ENCODE assay signal across 24 cellular contexts in the genomic region with DNA sequence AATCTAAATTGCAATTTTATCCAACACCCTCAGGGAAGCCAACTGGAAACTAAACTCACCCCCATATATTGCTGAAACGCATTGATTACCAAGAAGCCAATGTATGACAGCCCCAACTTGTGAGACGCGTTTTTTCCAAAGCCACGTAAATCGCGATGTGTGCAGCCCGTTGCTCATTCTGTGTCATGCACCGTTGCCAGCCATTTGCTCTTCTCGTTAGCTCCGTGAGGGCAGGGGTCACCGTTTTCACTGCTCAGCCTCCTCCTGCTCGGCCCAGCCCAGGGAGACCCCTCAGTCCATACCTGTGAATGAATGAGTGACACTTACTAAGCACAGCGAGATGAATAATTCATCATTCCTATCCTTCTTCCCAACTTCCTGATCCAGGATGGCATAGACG.
DNase-seq lines count a peak whose midpoint lies in the region; FAIRE-seq and TF ChIP-seq lines count a peak whose summit lies in the region.
"Had no signal": no experiment of that assay in that cellular context is flagged by ENCODE, and none has a peak within 500 bp of the region (broad histone marks: within the 10 kb centered on the region; RNA-seq: fewer than 3 reads in every experiment).

No MANE protein-coding gene starts in this region.

- H3K9me3 Mint-ChIP-seq in glutamatergic neuron (ENCODE audit: unreplicated experiment), result peaks cover 14% of the 10 kb centered on the region

- peaks cover 29% of the 10 kb centered on the region for H3K4me1 Mint-ChIP-seq in glutamatergic neuron (ENCODE audit: low read depth, unreplicated experiment)
- H3K4me1 Mint-ChIP-seq: B cell had no signal

- peaks cover 0 to 33% of the 10 kb centered on the region in 2 donors for H3K4me1 ChIP-seq in neuronal stem cell (ENCODE audit: control insufficient read depth in 2 of 2, insufficient read depth in 1 of 2, low read depth in 1 of 2, low read length in 2 of 2)

- no peak overlapping the region for H3K4me3 Mint-ChIP-seq in glutamatergic neuron (ENCODE audit: unreplicated experiment)
- H3K4me3 Mint-ChIP-seq: B cell; CD8-positive, alpha-beta T cell had no signal

- no peak overlapping the region for H2BK120ac ChIP-seq in neuronal stem cell (ENCODE audit: low read depth, low read length)

- no peaks in the 10 kb centered on the region for H3K36me3 ChIP-seq in neuronal stem cell (replicated peaks in 1 of 2; ENCODE audit: control insufficient read depth in 2 of 2, insufficient read depth in 2 of 2, low read length in 2 of 2)

- no peaks in the 10 kb centered on the region for H3K27me3 ChIP-seq in neuronal stem cell (ENCODE audit: control insufficient read depth in 3 of 3, insufficient read depth in 3 of 3, low read depth in 1 of 3, low read length in 3 of 3)

- DNase-seq in HTR-8/SVneo (ENCODE audit: insufficient read length, low spot score) (no peak), glutamatergic neuron (no peak), neuronal stem cell (ENCODE audit: low spot score) (no peak), urothelium cell line (ENCODE audit: low spot score) (no peak), foreskin fibroblast (no peak), SIG-M5 treated with dmso at 0.1 percent for 504 hours (lab: John Stamatoyannopoulos, UW; ENCODE audit: unreplicated experiment) (no peak), kidney tubule cell (ENCODE audit: low spot score) (no peak)
- DNase-seq: CD8-positive, alpha-beta T cell; DMS79 treated with DMSO at 0.1 percent for 48 hours; GF-D8; KBM-7; MV-4-11; NCI-H1105 treated with DMSO at 0.1 percent for 48 hours; NCI-H146; NCI-H2029; NCI-H446 treated with DMSO at 0.1 percent for 48 hours; NCI-H526; NCI-H82; NK-92 treated with Interleukin-12 subunit alpha and Interleukin-12 subunit beta, amount 100 ng/mL, for 24 hours; RPMI8226; SHP77 had no signal

- no peak overlapping the region for H2AK5ac ChIP-seq in neuronal stem cell (ENCODE audit: low read depth, low read length)

- FAIRE-seq in HTR-8/SVneo (lab: Jason Lieb, UNC), result peak; percentile 48
- peak; percentile 87 for FAIRE-seq in urothelium cell line (lab: Jason Lieb, UNC)
- FAIRE-seq: GM12891 had no signal

- H3K4me3 ChIP-seq in neuronal stem cell (ENCODE audit: low read length in 2 of 2) (no peak overlapping the region), foreskin fibroblast (ENCODE audit: low read depth in 1 of 2, low read length in 2 of 2) (no peak overlapping the region)

- H3K9ac ChIP-seq in neuronal stem cell (ENCODE audit: low read depth, low read length, poor library complexity), result no peak overlapping the region

- no CpG with 5 or more reads among the region's 14 CpGs for WGBS in neuronal stem cell (ENCODE audit: extremely low coverage in 2 of 2, insufficient read length in 2 of 2, insufficient replicate concordance in 1 of 2), 2 donors

- no peak overlapping the region for H3K14ac ChIP-seq in neuronal stem cell (ENCODE audit: low read length)

- peaks cover 12% of the 10 kb centered on the region for H3K36me3 Mint-ChIP-seq in glutamatergic neuron (ENCODE audit: unreplicated experiment)
- H3K36me3 Mint-ChIP-seq: CD8-positive, alpha-beta T cell had no signal

- no peak overlapping the region for H3K27ac ChIP-seq in neuronal stem cell (replicated peaks; ENCODE audit: low read length)
- H3K27ac ChIP-seq: C4-2B had no signal

- no peak for TF ChIP-seq CTCF in glutamatergic neuron (IDR thresholded peaks at IDR 0.05; ENCODE audit: partially characterized antibody, unreplicated experiment)
- no peak for TF ChIP-seq CTCF in foreskin fibroblast (IDR thresholded peaks at IDR 0.05; ENCODE audit: low read depth, low read length)

- H3K4me2 ChIP-seq in neuronal stem cell (ENCODE audit: insufficient read depth, low read length, poor library complexity, severe bottlenecking), result no peak overlapping the region

- H3K27ac Mint-ChIP-seq in glutamatergic neuron (ENCODE audit: unreplicated experiment), result peak overlapping the region; percentile 22
- H3K27ac Mint-ChIP-seq: B cell; CD8-positive, alpha-beta T cell had no signal

- H3K9me3 ChIP-seq in neuronal stem cell (replicated peaks in 1 of 2; ENCODE audit: control insufficient read depth in 2 of 2, insufficient read depth in 1 of 2, low read depth in 1 of 2, low read length in 2 of 2), result peaks cover 10 to 16% of the 10 kb centered on the region in 2 donors

- no peak overlapping the region for H2BK12ac ChIP-seq in neuronal stem cell (ENCODE audit: low read length)

- H2BK15ac ChIP-seq in neuronal stem cell (ENCODE audit: low read length), result no peak overlapping the region

- peak overlapping the region; percentile 42 for H3K18ac ChIP-seq in neuronal stem cell (ENCODE audit: low read length)

- H4K91ac ChIP-seq in neuronal stem cell (ENCODE audit: low read depth, low read length, poor library complexity), result no peak overlapping the region

- no peak overlapping the region for H4K8ac ChIP-seq in neuronal stem cell (ENCODE audit: low read depth, low read length)

- H2AFZ ChIP-seq in neuronal stem cell (ENCODE audit: low read length), result no peak overlapping the region

- no peak overlapping the region for H2BK5ac ChIP-seq in neuronal stem cell (ENCODE audit: low read length)

- no peaks in the 10 kb centered on the region for H3K79me1 ChIP-seq in neuronal stem cell (ENCODE audit: low read depth, low read length)

- no peak overlapping the region for H3K4ac ChIP-seq in neuronal stem cell (ENCODE audit: low read length)

- no peak overlapping the region for H3K23ac ChIP-seq in neuronal stem cell (ENCODE audit: low read depth, low read length, poor library complexity)

- peaks cover 9% of the 10 kb centered on the region for H3K27me3 Mint-ChIP-seq in glutamatergic neuron (ENCODE audit: unreplicated experiment)
